Comparison of ENCODE assay signal across 9 cellular contexts in the genomic region with DNA sequence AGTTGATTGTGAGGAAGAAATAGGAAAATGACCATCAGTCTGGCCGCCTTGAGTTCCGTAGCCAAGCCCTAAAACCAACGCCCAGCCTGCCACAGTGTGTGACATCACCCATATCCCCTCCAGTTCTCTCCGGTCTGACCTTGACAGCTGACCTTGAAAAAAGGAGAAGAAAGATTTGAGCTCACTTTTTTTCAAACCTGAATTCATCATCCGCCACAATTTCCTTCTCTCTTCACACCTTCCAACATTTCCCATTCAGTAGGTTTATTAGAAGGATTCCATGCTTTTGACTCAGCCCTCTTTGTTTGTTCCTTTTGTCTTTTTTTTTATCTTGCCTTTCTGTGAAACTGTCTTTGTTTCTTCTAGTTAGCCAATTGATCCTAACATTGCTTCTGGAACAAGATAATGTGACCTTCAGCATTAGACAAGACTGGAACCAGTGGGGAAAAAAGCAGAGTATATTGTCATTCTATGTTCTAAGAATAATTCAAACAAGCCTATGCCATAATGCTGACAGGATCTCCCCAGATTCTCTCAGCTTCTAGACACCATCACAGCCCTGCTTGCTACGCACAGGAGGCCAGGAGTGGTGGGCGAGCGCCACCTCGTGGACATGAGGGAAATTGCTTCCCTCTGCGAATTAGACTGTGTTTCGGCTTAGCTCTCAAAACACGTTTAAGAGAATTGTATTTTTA.
A peak's percentile ranks its signal among the peaks of the same experiment; 100 is the strongest.
DNase-seq lines count a peak whose midpoint lies in the region; ATAC-seq lines count a peak whose summit lies in the region.
"Had no signal": no experiment of that assay in that cellular context is flagged by ENCODE, and none has a peak within 500 bp of the region (broad histone marks: within the 10 kb centered on the region; RNA-seq: fewer than 3 reads in every experiment).

No MANE protein-coding gene starts in this region.

- in situ Hi-C loops in HAP-1 (cut with MboI; ENCODE audit: low sequenced_read_pairs), result no loop called here

- intact Hi-C loops in Right ventricle myocardium superior (cut with DNase I), result loop anchor here (5.0 kb wide), 1 partner anchor 312 kb away; no protein-coding TSS in a partner anchor
- intact Hi-C loops in posterior cingulate gyrus (cut with DNase I), result loop anchor here (1.0 to 2.0 kb wide), 2 partner anchors 256 to 1027 kb away; no protein-coding TSS in a partner anchor

- H3K9me3 ChIP-seq in HAP-1, result no peaks in the 10 kb centered on the region

- H3K36me3 ChIP-seq in HAP-1 (replicated peaks), result no peaks in the 10 kb centered on the region

- no peak overlapping the region for H3K27ac Mint-ChIP-seq in activated naive CD4-positive, alpha-beta T cell treated with anti-CD3 and anti-CD28 coated beads, Interleukin-2, amount 50 U/mL, for 72 hours

- no peaks in the 10 kb centered on the region for H3K4me1 ChIP-seq in HAP-1

- DNase-seq in NCI-H1417 (lab: John Stamatoyannopoulos, UW) (peak; percentile 41 to 85 (median 62)), NCI-H1417 treated with DMSO at 0.1 percent for 48 hours (lab: John Stamatoyannopoulos, UW) (no peak), HAP-1 (ENCODE audit: low spot score in 2 of 2) (peak; percentile 63 to 76), LHCN-M2 (ENCODE audit: low read depth) (peak; percentile 42), RPMI7951 (ENCODE audit: low read depth) (peak; percentile 51), Right ventricle myocardium superior (peak; percentile 75), posterior cingulate gyrus (peak; percentile 69 to 97 (median 80))
- DNase-seq in activated naive CD4-positive, alpha-beta T cell treated with anti-CD3 and anti-CD28 coated beads, Interleukin-2, amount 50 U/mL, for 72 hours (ENCODE audit: low spot score in 2 of 2), result peak in 1 of 2 donors; percentile 57

- H3K4me3 ChIP-seq in HAP-1, result no peak overlapping the region
- H3K4me3 ChIP-seq: skin epidermis had no signal

- H3K27me3 ChIP-seq in HAP-1 (ENCODE audit: low read depth), result peaks cover 8% of the 10 kb centered on the region; the same call in 1 of the 2 replicates

- H3K9me3 Mint-ChIP-seq in activated naive CD4-positive, alpha-beta T cell treated with anti-CD3 and anti-CD28 coated beads, Interleukin-2, amount 50 U/mL, for 72 hours, result no peaks in the 10 kb centered on the region

- peak; percentile 36 to 81 for ATAC-seq in activated naive CD4-positive, alpha-beta T cell treated with anti-CD3 and anti-CD28 coated beads, Interleukin-2, amount 50 U/mL, for 72 hours
- peak; percentile 82 for ATAC-seq in Right ventricle myocardium superior (ENCODE audit: poor library complexity)

- no peaks in the 10 kb centered on the region for H3K36me3 Mint-ChIP-seq in activated naive CD4-positive, alpha-beta T cell treated with anti-CD3 and anti-CD28 coated beads, Interleukin-2, amount 50 U/mL, for 72 hours
